Comparison of ENCODE assay signal across 8 cellular contexts in genomic region chr10:3784510-3785250, GRCh38. TPM values are rescaled to one million over a fixed set of nuclear protein-coding genes. Genes with fewer than 3 reads are reported as not detected.
A peak's percentile ranks its signal among the peaks of the same experiment; 100 is the strongest.
DNase-seq lines count a peak whose midpoint lies in the region; ATAC-seq and TF ChIP-seq lines count a peak whose summit lies in the region.

Gene KLF6, minus strand, starts transcription at chr10:3785209. Its CDS starts 195 bp downstream, at chr10:3785014.

- TF ChIP-seq EP300 in gastroesophageal sphincter (IDR thresholded peaks at IDR 0.05): no peak

- peaks cover 33% of the 10 kb centered on the region for H3K4me1 ChIP-seq in CD4-positive, CD25-positive, alpha-beta regulatory T cell (ENCODE audit: control insufficient read depth, insufficient read depth, low read length, poor library complexity, severe bottlenecking)
- H3K4me1 ChIP-seq in gastroesophageal sphincter (peaks cover 0 to 31% (median 0%) of the 10 kb centered on the region in 3 donors), neuron (ENCODE audit: insufficient read depth, low read length) (peaks cover 28% of the 10 kb centered on the region)

- H3K36me3 Mint-ChIP-seq in CD4-positive, CD25-positive, alpha-beta regulatory T cell: peaks cover 46% of the 10 kb centered on the region
- peaks cover 46% of the 10 kb centered on the region for H3K36me3 Mint-ChIP-seq in activated T-helper 1 cell treated with anti-CD3 and anti-CD28 coated beads, Interleukin-12 subunit alpha, Interleukin-12 subunit beta, Interleukin-2, Interleukin-4 antibody, amounts not matched to agents 30 ng/mL and 10 ng/mL and 1 ng/mL, durations not matched to agents 14 hours and 24 hours and 36 hours (ENCODE audit: low read depth)

- H3K27me3 ChIP-seq in CD4-positive, CD25-positive, alpha-beta regulatory T cell (ENCODE audit: control insufficient read depth, insufficient read depth, low read length): no peaks in the 10 kb centered on the region
- H3K27me3 ChIP-seq in HL-60 (ENCODE audit: insufficient read depth, poor library complexity, severe bottlenecking): no peaks in the 10 kb centered on the region
- H3K27me3 ChIP-seq in gastroesophageal sphincter: no peaks in the 10 kb centered on the region
- no peaks in the 10 kb centered on the region for H3K27me3 ChIP-seq in neuron (ENCODE audit: insufficient read depth, low read length)

- H3K27ac Mint-ChIP-seq in CD4-positive, CD25-positive, alpha-beta regulatory T cell: peak within 1 kb of the TSS; percentile 98 to 99 (median 99)
- peak within 1 kb of the TSS; percentile 96 for H3K27ac Mint-ChIP-seq in activated T-helper 1 cell treated with anti-CD3 and anti-CD28 coated beads, Interleukin-12 subunit alpha, Interleukin-12 subunit beta, Interleukin-2, Interleukin-4 antibody, amounts not matched to agents 30 ng/mL and 10 ng/mL and 1 ng/mL, durations not matched to agents 14 hours and 24 hours and 36 hours

- H3K9me3 ChIP-seq in CD4-positive, CD25-positive, alpha-beta regulatory T cell (ENCODE audit: control insufficient read depth in 2 of 2, low read length in 2 of 2): peaks cover 0 to 2% of the 10 kb centered on the region in 2 experiments
- H3K9me3 ChIP-seq in gastroesophageal sphincter: peaks cover 0 to 2% (median 0%) of the 10 kb centered on the region in 3 donors
- peaks cover 2% of the 10 kb centered on the region for H3K9me3 ChIP-seq in neuron (ENCODE audit: low read length)

- peak within 1 kb of the TSS; percentile 99 for H3K27ac ChIP-seq in CD4-positive, CD25-positive, alpha-beta regulatory T cell (ENCODE audit: insufficient read depth, low read length, poor library complexity, severe bottlenecking)
- H3K27ac ChIP-seq in HL-60 (replicated peaks) (peak within 1 kb of the TSS; percentile 97), gastroesophageal sphincter (peak within 1 kb of the TSS; percentile 99 to 100 (median 100))

- peak within 1 kb of the TSS; percentile 100 for H3K4me3 ChIP-seq in CD4-positive, CD25-positive, alpha-beta regulatory T cell (ENCODE audit: low read depth, low read length)
- H3K4me3 ChIP-seq in HL-60 (replicated peaks; ENCODE audit: insufficient read depth, low read length): peak within 1 kb of the TSS; percentile 51
- peak within 1 kb of the TSS; percentile 89 to 98 for H3K4me3 ChIP-seq in gastroesophageal sphincter
- peak within 1 kb of the TSS; percentile 82 for H3K4me3 ChIP-seq in neuron (ENCODE audit: low read length)

- peak in 1 of 3 donors; percentile 38 for DNase-seq in CD4-positive, CD25-positive, alpha-beta regulatory T cell
- no peak for DNase-seq in HL-60 (ENCODE audit: low read depth in 1 of 2, low spot score in 1 of 2)
- no peak for DNase-seq in activated T-helper 1 cell treated with anti-CD3 and anti-CD28 coated beads, Interleukin-12 subunit alpha, Interleukin-12 subunit beta, Interleukin-2, Interleukin-4 antibody, amounts not matched to agents 30 ng/mL and 10 ng/mL and 1 ng/mL, durations not matched to agents 14 hours and 24 hours and 36 hours (ENCODE audit: low spot score)
- DNase-seq in 8988T: no peak
- DNase-seq in dedifferentiated amniotic fluid mesenchymal stem cell (ENCODE audit: extremely low spot score): no peak

- peaks cover 0 to 4% (median 0%) of the 10 kb centered on the region in 7 donors for H3K9me3 Mint-ChIP-seq in CD4-positive, CD25-positive, alpha-beta regulatory T cell
- H3K9me3 Mint-ChIP-seq in activated T-helper 1 cell treated with anti-CD3 and anti-CD28 coated beads, Interleukin-12 subunit alpha, Interleukin-12 subunit beta, Interleukin-2, Interleukin-4 antibody, amounts not matched to agents 30 ng/mL and 10 ng/mL and 1 ng/mL, durations not matched to agents 14 hours and 24 hours and 36 hours: peaks cover 2% of the 10 kb centered on the region

- no peak within 1 kb of the TSS for H2AFZ ChIP-seq in neuron (ENCODE audit: low read depth, low read length)

- H3K4me1 Mint-ChIP-seq in CD4-positive, CD25-positive, alpha-beta regulatory T cell: peaks cover 5 to 40% (median 16%) of the 10 kb centered on the region in 4 donors
- peaks cover 55% of the 10 kb centered on the region for H3K4me1 Mint-ChIP-seq in activated T-helper 1 cell treated with anti-CD3 and anti-CD28 coated beads, Interleukin-12 subunit alpha, Interleukin-12 subunit beta, Interleukin-2, Interleukin-4 antibody, amounts not matched to agents 30 ng/mL and 10 ng/mL and 1 ng/mL, durations not matched to agents 14 hours and 24 hours and 36 hours (ENCODE audit: low read depth)

- ATAC-seq in CD4-positive, CD25-positive, alpha-beta regulatory T cell (ENCODE audit: low read depth in 2 of 2): no peak
- peak; percentile 46 for ATAC-seq in GM19324 (IDR thresholded peaks at IDR 0.05; ENCODE audit: low FRiP score, unreplicated experiment)
- ATAC-seq in gastroesophageal sphincter: peak; percentile 1

- intact Hi-C loops in activated T-helper 1 cell treated with anti-CD3 and anti-CD28 coated beads, Interleukin-12 subunit alpha, Interleukin-12 subunit beta, Interleukin-2, Interleukin-4 antibody, amounts not matched to agents 30 ng/mL and 10 ng/mL and 1 ng/mL, durations not matched to agents 14 hours and 24 hours and 36 hours (cut with micrococcal nuclease): loop anchor here (1.0 to 5.0 kb wide), 4 partner anchors 13 to 588 kb away; no protein-coding TSS in a partner anchor

- peak within 1 kb of the TSS; percentile 91 to 97 (median 96) for H3K4me3 Mint-ChIP-seq in CD4-positive, CD25-positive, alpha-beta regulatory T cell
- H3K4me3 Mint-ChIP-seq in activated T-helper 1 cell treated with anti-CD3 and anti-CD28 coated beads, Interleukin-12 subunit alpha, Interleukin-12 subunit beta, Interleukin-2, Interleukin-4 antibody, amounts not matched to agents 30 ng/mL and 10 ng/mL and 1 ng/mL, durations not matched to agents 14 hours and 24 hours and 36 hours: peak within 1 kb of the TSS; percentile 93

- peak; percentile 42 to 86 for TF ChIP-seq POLR2A in gastroesophageal sphincter (IDR thresholded peaks at IDR 0.05)

- H3K27me3 Mint-ChIP-seq in CD4-positive, CD25-positive, alpha-beta regulatory T cell: peaks cover 10% of the 10 kb centered on the region
- H3K27me3 Mint-ChIP-seq in activated T-helper 1 cell treated with anti-CD3 and anti-CD28 coated beads, Interleukin-12 subunit alpha, Interleukin-12 subunit beta, Interleukin-2, Interleukin-4 antibody, amounts not matched to agents 30 ng/mL and 10 ng/mL and 1 ng/mL, durations not matched to agents 14 hours and 24 hours and 36 hours (ENCODE audit: insufficient read depth): no peaks in the 10 kb centered on the region

- TF ChIP-seq CTCF in HL-60 (IDR thresholded peaks at IDR 0.05; ENCODE audit: insufficient read depth, low read length) (no peak), gastroesophageal sphincter (IDR thresholded peaks at IDR 0.05) (peak in 1 of 4 experiments; percentile 15)

- H3K36me3 ChIP-seq in CD4-positive, CD25-positive, alpha-beta regulatory T cell (ENCODE audit: control insufficient read depth, insufficient read depth, low read length): peaks cover 35% of the 10 kb centered on the region
- H3K36me3 ChIP-seq in gastroesophageal sphincter: peaks cover 0 to 23% of the 10 kb centered on the region in 2 donors
- H3K36me3 ChIP-seq in neuron (ENCODE audit: insufficient read depth, low read length): peaks cover 23% of the 10 kb centered on the region

- WGBS in gastroesophageal sphincter (ENCODE audit: low coverage in 1 of 2), 2 donors: 0 to 2% methylated on average over 13 of the region's 69 CpGs

RNA-seq across cellular contexts. Expression of gene KLF6, which starts in this region (rescaled TPM):
- 1,887 TPM for total RNA-seq in CD4-positive, CD25-positive, alpha-beta regulatory T cell
- 100 to 1,000 TPM; 630 to 812 (median 656) TPM for polyA plus RNA-seq in CD4-positive, CD25-positive, alpha-beta regulatory T cell
- total RNA-seq in activated T-helper 1 cell treated with anti-CD3 and anti-CD28 coated beads, Interleukin-12 subunit alpha, Interleukin-12 subunit beta, Interleukin-2, Interleukin-4 antibody, amounts not matched to agents 30 ng/mL and 10 ng/mL and 1 ng/mL, durations not matched to agents 14 hours and 24 hours and 36 hours: 110 and 113 TPM in 2 replicates
- 100 to 1,000 TPM in 2 of 4 donors, 10 to 100 TPM in 2; 90.3 to 113 (median 105) TPM for total RNA-seq in gastroesophageal sphincter

Comparison
In these comparisons a context has a peak if more than half of its experiments do, and no peak if none do; other contexts are left out.
1. RNA of gene KLF6 (total RNA-seq): 1,887 TPM in CD4-positive, CD25-positive, alpha-beta regulatory T cell (single experiment); 90.3 to 113 TPM in gastroesophageal sphincter and 110 to 113 TPM in activated T-helper 1 cell treated with anti-CD3 and anti-CD28 coated beads, Interleukin-12 subunit alpha, Interleukin-12 subunit beta, Interleukin-2, Interleukin-4 antibody, amounts not matched to agents 30 ng/mL and 10 ng/mL and 1 ng/mL, durations not matched to agents 14 hours and 24 hours and 36 hours; every median in the first group is over 10 times any median in the second.
2. ATAC-seq: peak in GM19324 (single experiment) and gastroesophageal sphincter (single experiment); none in CD4-positive, CD25-positive, alpha-beta regulatory T cell (0 of 2).
3. Peak in every context shown above with its lines, with median percentiles within 50 percentile points of each other: H3K27ac ChIP-seq and H3K4me3 ChIP-seq.